ENCODE assay signal across 1 cellular context in genomic region chr6:13987400-13987865, GRCh38.
TF ChIP-seq lines count a peak whose summit lies in the region.

No MANE protein-coding gene starts in this region.

TF ChIP-seq in K562, 482 proteins besides CTCF, POLR2A, EP300 and RAD21 (continued from another document):
- peak; percentile 41; the same call in 1 of the 2 replicates for TF ChIP-seq ZNF395 (CRISPR knock-in tag; IDR thresholded peaks at IDR 0.05)
